In genomic region chr13:23378009-23378632, GRCh38 we compare ENCODE assay signal across 1 cellular context.
TF ChIP-seq lines count a peak whose summit lies in the region.

No MANE protein-coding gene starts in this region.

TF ChIP-seq in HEK293, 187 proteins besides CTCF, POLR2A, EP300 and RAD21 (continued from another document):
- no peak for TF ChIP-seq ZNF280C (tag by site-specific recombination; IDR thresholded peaks at IDR 0.05)
- no peak for TF ChIP-seq ZNF76 (tag by site-specific recombination; IDR thresholded peaks at IDR 0.05; ENCODE audit: borderline replicate concordance, low read depth)
- TF ChIP-seq KLF9 (tag by site-specific recombination; IDR thresholded peaks at IDR 0.05; ENCODE audit: low read depth): no peak
- TF ChIP-seq ZNF548 (tag by site-specific recombination; IDR thresholded peaks at IDR 0.05): no peak
- no peak for TF ChIP-seq GLI4 (tag by site-specific recombination; IDR thresholded peaks at IDR 0.05)
- TF ChIP-seq INSM2 (tag by site-specific recombination; IDR thresholded peaks at IDR 0.05): no peak
- TF ChIP-seq ZNF2 (tag by site-specific recombination; IDR thresholded peaks at IDR 0.05): 0 out of 2 replicates have a peak, but pooled peaks have one; percentile 52
- TF ChIP-seq ZNF366 (tag by site-specific recombination; conservative IDR thresholded peaks at IDR 0.05): no peak; the same call in 1 of the 2 replicates
- peak; percentile 82 for TF ChIP-seq PRDM6 (tag by site-specific recombination; IDR thresholded peaks at IDR 0.05)
- no peak for TF ChIP-seq ZNF785 (tag by site-specific recombination; IDR thresholded peaks at IDR 0.05)
- TF ChIP-seq ZNF214 (tag by site-specific recombination; IDR thresholded peaks at IDR 0.05; ENCODE audit: borderline replicate concordance): no peak
- TF ChIP-seq GLIS1 (tag by site-specific recombination; IDR thresholded peaks at IDR 0.05): no peak
- no peak for TF ChIP-seq SCRT2 (tag by site-specific recombination; IDR thresholded peaks at IDR 0.05)
- TF ChIP-seq KLF17 (tag by site-specific recombination; IDR thresholded peaks at IDR 0.05): no peak
- TF ChIP-seq ZNF23 (tag by site-specific recombination; IDR thresholded peaks at IDR 0.05; ENCODE audit: borderline replicate concordance): no peak
- no peak for TF ChIP-seq ZBTB26 (tag by site-specific recombination; optimal IDR thresholded peaks at IDR 0.05)
- no peak for TF ChIP-seq GFI1B (tag by site-specific recombination; IDR thresholded peaks at IDR 0.05)
- TF ChIP-seq ZNF488 (tag by site-specific recombination; IDR thresholded peaks at IDR 0.05): no peak
- no peak for TF ChIP-seq ZNF426 (tag by site-specific recombination; IDR thresholded peaks at IDR 0.05)
- no peak for TF ChIP-seq SETDB1 (IDR thresholded peaks at IDR 0.05; ENCODE audit: insufficient read length, low read length)
- peak; percentile 25; the same call in 1 of the 2 replicates for TF ChIP-seq ZNF394 (tag by site-specific recombination; IDR thresholded peaks at IDR 0.05; ENCODE audit: borderline replicate concordance)
- TF ChIP-seq ZNF677 (tag by site-specific recombination; IDR thresholded peaks at IDR 0.05): no peak
- TF ChIP-seq ZNF610 (tag by site-specific recombination; IDR thresholded peaks at IDR 0.05; ENCODE audit: borderline replicate concordance): no peak
- no peak for TF ChIP-seq ZNF707 (tag by site-specific recombination; IDR thresholded peaks at IDR 0.05)
- no peak for TF ChIP-seq TCF7L2 (IDR thresholded peaks at IDR 0.05; ENCODE audit: borderline replicate concordance, low read depth, low read length)
- TF ChIP-seq BCL11B (tag by site-specific recombination; IDR thresholded peaks at IDR 0.05; ENCODE audit: low read depth): no peak
